Comparison of ENCODE assay signal across 1 cellular context in the genomic region with DNA sequence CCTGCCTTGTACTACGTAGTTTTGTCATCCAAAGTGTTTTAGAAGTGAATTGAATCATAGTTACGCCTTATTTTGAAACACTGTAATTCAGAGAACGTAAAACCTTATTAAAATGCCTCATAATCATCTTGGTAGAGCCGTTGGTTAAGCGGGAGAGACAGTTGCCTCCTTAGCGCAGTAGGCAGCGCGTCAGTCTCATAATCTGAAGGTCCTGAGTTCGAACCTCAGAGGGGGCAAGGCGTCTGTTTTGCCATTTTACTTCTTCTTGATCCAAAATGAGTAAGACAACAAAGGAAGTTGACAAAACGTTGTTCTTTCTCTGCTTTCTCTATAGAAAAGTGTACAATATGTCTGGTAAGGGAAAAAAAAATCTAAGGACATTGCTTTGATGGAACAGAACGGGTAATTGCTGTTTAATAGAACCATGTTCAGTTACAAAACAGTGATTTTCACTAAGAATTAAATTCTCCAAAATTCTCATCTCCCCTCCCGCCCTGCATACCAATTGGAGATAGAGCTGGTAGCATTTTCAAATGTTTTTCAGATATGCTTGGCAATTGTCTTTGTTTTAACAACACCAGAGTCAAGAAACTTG.
TF ChIP-seq lines count a peak whose summit lies in the region.

No MANE protein-coding gene starts in this region.

TF ChIP-seq in K562, 482 proteins besides CTCF, POLR2A, EP300 and RAD21 (continued from another document and continues in another):
- TF ChIP-seq, protein P1, sequence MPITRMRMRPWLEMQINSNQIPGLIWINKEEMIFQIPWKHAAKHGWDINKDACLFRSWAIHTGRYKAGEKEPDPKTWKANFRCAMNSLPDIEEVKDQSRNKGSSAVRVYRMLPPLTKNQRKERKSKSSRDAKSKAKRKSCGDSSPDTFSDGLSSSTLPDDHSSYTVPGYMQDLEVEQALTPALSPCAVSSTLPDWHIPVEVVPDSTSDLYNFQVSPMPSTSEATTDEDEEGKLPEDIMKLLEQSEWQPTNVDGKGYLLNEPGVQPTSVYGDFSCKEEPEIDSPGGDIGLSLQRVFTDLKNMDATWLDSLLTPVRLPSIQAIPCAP (CRISPR knock-in tag; IDR thresholded peaks at IDR 0.05; ENCODE audit: borderline replicate concordance), result no peak
- TF ChIP-seq CHD4 (IDR thresholded peaks at IDR 0.05; ENCODE audit: insufficient read depth, insufficient replicate concordance, low read depth, low read length, poor library complexity, severe bottlenecking) (peak; percentile 70), POLR3G (IDR thresholded peaks at IDR 0.05; ENCODE audit: extremely low read depth, insufficient read length, insufficient replicate concordance) (peak; percentile 96), ETV5 (CRISPR knock-in tag; IDR thresholded peaks at IDR 0.05; ENCODE audit: low read depth) (no peak), TCFL5 (CRISPR knock-in tag; conservative IDR thresholded peaks at IDR 0.05) (no peak), ZNF785 (CRISPR knock-in tag; IDR thresholded peaks at IDR 0.05) (no peak), RHOXF2B (CRISPR knock-in tag; conservative IDR thresholded peaks at IDR 0.05) (no peak), ZNF76 (CRISPR knock-in tag; IDR thresholded peaks at IDR 0.05; ENCODE audit: borderline replicate concordance) (no peak), ZNF384 (IDR thresholded peaks at IDR 0.05; ENCODE audit: low read depth, low read length) (0 out of 2 replicates have a peak, but pooled peaks have one; percentile 17), ZNF436 (CRISPR knock-in tag; IDR thresholded peaks at IDR 0.05) (no peak), HCFC1 (IDR thresholded peaks at IDR 0.05; ENCODE audit: low read depth, low read length) (no peak), NCOA2 (IDR thresholded peaks at IDR 0.05; ENCODE audit: partially characterized antibody in 2 of 2) (peak in 1 of 2 experiments; percentile 67), KDM1A (IDR thresholded peaks at IDR 0.05) (peak in 1 of 2 experiments; percentile 9; a peak in 2 of 4 replicates), MIER1 (IDR thresholded peaks at IDR 0.05; ENCODE audit: low read depth) (no peak), HEY1 (CRISPR knock-in tag; IDR thresholded peaks at IDR 0.05; ENCODE audit: borderline replicate concordance) (0 out of 2 replicates have a peak, but pooled peaks have one; percentile 8), ESRRB (CRISPR knock-in tag; IDR thresholded peaks at IDR 0.05; ENCODE audit: borderline replicate concordance) (no peak), ZNF780A (CRISPR knock-in tag; IDR thresholded peaks at IDR 0.05) (no peak), RFX7 (CRISPR knock-in tag; IDR thresholded peaks at IDR 0.05) (no peak), ZNF408 (CRISPR knock-in tag; IDR thresholded peaks at IDR 0.05; ENCODE audit: low read depth) (no peak), NBN (IDR thresholded peaks at IDR 0.05; ENCODE audit: low read depth) (0 out of 2 replicates have a peak, but pooled peaks have one; percentile 34), PHF21A (IDR thresholded peaks at IDR 0.05; ENCODE audit: borderline replicate concordance, low read depth) (peak; percentile 81; the same call in 1 of the 2 replicates), ZNF263 (CRISPR knock-in tag; IDR thresholded peaks at IDR 0.05; ENCODE audit: borderline replicate concordance) (peak; percentile 61; the same call in 1 of the 2 replicates), BDP1 (IDR thresholded peaks at IDR 0.05; ENCODE audit: insufficient read depth, insufficient read length) (peak; percentile 76), RCOR1 (IDR thresholded peaks at IDR 0.05; ENCODE audit: borderline replicate concordance in 1 of 2, low read depth in 2 of 2, low read length in 2 of 2) (peak in 1 of 2 experiments; percentile 64; a peak in 2 of 4 replicates), ELF2 (CRISPR knock-in tag; IDR thresholded peaks at IDR 0.05) (0 out of 2 replicates have a peak, but pooled peaks have one; percentile 43), CXXC5 (CRISPR knock-in tag; IDR thresholded peaks at IDR 0.05) (peak; percentile 75), HNRNPH1 (optimal IDR thresholded peaks at IDR 0.05; ENCODE audit: low read depth, low read length) (no peak), LCOR (CRISPR knock-in tag; IDR thresholded peaks at IDR 0.05) (peak; percentile 75), CCAR2 (IDR thresholded peaks at IDR 0.05; ENCODE audit: low read depth, low read length) (no peak), ESRRA (IDR thresholded peaks at IDR 0.05; ENCODE audit: borderline replicate concordance, low read depth) (peak; percentile 30; the same call in 1 of the 2 replicates), MAFK (IDR thresholded peaks at IDR 0.05; ENCODE audit: low read length) (peak; percentile 52; the same call in 1 of the 2 replicates), ATF1 (CRISPR knock-in tag; IDR thresholded peaks at IDR 0.05) (no peak), ATF1 (tag; IDR thresholded peaks at IDR 0.05) (peak; percentile 68), TEAD4 (IDR thresholded peaks at IDR 0.05; ENCODE audit: low read length) (peak; percentile 86), TEAD4 (CRISPR knock-in tag; IDR thresholded peaks at IDR 0.05; ENCODE audit: borderline replicate concordance) (no peak), ZNF124 (CRISPR knock-in tag; IDR thresholded peaks at IDR 0.05) (no peak), MAZ (CRISPR knock-in tag; conservative IDR thresholded peaks at IDR 0.05 in 1 of 2, IDR thresholded peaks at IDR 0.05 in 1 of 2) (peak in 1 of 2 experiments; percentile 74; a peak in 2 of 4 replicates), GATAD2A (IDR thresholded peaks at IDR 0.05) (0 out of 2 replicates have a peak, but pooled peaks have one; percentile 43), POLR2H (tag; IDR thresholded peaks at IDR 0.05; ENCODE audit: low read depth) (peak; percentile 99)
- TF ChIP-seq, protein P2, sequence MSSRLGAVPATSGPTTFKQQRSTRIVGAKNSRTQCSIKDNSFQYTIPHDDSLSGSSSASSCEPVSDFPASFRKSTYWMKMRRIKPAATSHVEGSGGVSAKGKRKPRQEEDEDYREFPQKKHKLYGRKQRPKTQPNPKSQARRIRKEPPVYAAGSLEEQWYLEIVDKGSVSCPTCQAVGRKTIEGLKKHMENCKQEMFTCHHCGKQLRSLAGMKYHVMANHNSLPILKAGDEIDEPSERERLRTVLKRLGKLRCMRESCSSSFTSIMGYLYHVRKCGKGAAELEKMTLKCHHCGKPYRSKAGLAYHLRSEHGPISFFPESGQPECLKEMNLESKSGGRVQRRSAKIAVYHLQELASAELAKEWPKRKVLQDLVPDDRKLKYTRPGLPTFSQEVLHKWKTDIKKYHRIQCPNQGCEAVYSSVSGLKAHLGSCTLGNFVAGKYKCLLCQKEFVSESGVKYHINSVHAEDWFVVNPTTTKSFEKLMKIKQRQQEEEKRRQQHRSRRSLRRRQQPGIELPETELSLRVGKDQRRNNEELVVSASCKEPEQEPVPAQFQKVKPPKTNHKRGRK (tag; IDR thresholded peaks at IDR 0.05), result no peak
- TF ChIP-seq, protein P3, sequence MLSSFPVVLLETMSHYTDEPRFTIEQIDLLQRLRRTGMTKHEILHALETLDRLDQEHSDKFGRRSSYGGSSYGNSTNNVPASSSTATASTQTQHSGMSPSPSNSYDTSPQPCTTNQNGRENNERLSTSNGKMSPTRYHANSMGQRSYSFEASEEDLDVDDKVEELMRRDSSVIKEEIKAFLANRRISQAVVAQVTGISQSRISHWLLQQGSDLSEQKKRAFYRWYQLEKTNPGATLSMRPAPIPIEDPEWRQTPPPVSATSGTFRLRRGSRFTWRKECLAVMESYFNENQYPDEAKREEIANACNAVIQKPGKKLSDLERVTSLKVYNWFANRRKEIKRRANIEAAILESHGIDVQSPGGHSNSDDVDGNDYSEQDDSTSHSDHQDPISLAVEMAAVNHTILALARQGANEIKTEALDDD (IDR thresholded peaks at IDR 0.05), result peak; percentile 36; the same call in 1 of the 2 replicates
- TF ChIP-seq, protein P4, sequence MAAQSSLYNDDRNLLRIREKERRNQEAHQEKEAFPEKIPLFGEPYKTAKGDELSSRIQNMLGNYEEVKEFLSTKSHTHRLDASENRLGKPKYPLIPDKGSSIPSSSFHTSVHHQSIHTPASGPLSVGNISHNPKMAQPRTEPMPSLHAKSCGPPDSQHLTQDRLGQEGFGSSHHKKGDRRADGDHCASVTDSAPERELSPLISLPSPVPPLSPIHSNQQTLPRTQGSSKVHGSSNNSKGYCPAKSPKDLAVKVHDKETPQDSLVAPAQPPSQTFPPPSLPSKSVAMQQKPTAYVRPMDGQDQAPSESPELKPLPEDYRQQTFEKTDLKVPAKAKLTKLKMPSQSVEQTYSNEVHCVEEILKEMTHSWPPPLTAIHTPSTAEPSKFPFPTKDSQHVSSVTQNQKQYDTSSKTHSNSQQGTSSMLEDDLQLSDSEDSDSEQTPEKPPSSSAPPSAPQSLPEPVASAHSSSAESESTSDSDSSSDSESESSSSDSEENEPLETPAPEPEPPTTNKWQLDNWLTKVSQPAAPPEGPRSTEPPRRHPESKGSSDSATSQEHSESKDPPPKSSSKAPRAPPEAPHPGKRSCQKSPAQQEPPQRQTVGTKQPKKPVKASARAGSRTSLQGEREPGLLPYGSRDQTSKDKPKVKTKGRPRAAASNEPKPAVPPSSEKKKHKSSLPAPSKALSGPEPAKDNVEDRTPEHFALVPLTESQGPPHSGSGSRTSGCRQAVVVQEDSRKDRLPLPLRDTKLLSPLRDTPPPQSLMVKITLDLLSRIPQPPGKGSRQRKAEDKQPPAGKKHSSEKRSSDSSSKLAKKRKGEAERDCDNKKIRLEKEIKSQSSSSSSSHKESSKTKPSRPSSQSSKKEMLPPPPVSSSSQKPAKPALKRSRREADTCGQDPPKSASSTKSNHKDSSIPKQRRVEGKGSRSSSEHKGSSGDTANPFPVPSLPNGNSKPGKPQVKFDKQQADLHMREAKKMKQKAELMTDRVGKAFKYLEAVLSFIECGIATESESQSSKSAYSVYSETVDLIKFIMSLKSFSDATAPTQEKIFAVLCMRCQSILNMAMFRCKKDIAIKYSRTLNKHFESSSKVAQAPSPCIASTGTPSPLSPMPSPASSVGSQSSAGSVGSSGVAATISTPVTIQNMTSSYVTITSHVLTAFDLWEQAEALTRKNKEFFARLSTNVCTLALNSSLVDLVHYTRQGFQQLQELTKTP (IDR thresholded peaks at IDR 0.05; ENCODE audit: low read depth in 1 of 2, partially characterized antibody in 2 of 2), result peak in 1 of 2 experiments; percentile 50
- TF ChIP-seq, protein P5, sequence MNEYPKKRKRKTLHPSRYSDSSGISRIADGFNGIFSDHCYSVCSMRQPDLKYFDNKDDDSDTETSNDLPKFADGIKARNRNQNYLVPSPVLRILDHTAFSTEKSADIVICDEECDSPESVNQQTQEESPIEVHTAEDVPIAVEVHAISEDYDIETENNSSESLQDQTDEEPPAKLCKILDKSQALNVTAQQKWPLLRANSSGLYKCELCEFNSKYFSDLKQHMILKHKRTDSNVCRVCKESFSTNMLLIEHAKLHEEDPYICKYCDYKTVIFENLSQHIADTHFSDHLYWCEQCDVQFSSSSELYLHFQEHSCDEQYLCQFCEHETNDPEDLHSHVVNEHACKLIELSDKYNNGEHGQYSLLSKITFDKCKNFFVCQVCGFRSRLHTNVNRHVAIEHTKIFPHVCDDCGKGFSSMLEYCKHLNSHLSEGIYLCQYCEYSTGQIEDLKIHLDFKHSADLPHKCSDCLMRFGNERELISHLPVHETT (CRISPR knock-in tag; conservative IDR thresholded peaks at IDR 0.05 in 1 of 2, IDR thresholded peaks at IDR 0.05 in 1 of 2), result peak in 1 of 2 experiments; percentile 28; a peak in 1 of 4 replicates
- TF ChIP-seq, protein P6, sequence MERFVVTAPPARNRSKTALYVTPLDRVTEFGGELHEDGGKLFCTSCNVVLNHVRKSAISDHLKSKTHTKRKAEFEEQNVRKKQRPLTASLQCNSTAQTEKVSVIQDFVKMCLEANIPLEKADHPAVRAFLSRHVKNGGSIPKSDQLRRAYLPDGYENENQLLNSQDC (CRISPR knock-in tag; IDR thresholded peaks at IDR 0.05), result 0 out of 2 replicates have a peak, but pooled peaks have one; percentile 5
- TF ChIP-seq, protein P7, sequence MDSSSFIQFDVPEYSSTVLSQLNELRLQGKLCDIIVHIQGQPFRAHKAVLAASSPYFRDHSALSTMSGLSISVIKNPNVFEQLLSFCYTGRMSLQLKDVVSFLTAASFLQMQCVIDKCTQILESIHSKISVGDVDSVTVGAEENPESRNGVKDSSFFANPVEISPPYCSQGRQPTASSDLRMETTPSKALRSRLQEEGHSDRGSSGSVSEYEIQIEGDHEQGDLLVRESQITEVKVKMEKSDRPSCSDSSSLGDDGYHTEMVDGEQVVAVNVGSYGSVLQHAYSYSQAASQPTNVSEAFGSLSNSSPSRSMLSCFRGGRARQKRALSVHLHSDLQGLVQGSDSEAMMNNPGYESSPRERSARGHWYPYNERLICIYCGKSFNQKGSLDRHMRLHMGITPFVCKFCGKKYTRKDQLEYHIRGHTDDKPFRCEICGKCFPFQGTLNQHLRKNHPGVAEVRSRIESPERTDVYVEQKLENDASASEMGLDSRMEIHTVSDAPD (CRISPR knock-in tag; IDR thresholded peaks at IDR 0.05), result no peak
- TF ChIP-seq, protein P8, sequence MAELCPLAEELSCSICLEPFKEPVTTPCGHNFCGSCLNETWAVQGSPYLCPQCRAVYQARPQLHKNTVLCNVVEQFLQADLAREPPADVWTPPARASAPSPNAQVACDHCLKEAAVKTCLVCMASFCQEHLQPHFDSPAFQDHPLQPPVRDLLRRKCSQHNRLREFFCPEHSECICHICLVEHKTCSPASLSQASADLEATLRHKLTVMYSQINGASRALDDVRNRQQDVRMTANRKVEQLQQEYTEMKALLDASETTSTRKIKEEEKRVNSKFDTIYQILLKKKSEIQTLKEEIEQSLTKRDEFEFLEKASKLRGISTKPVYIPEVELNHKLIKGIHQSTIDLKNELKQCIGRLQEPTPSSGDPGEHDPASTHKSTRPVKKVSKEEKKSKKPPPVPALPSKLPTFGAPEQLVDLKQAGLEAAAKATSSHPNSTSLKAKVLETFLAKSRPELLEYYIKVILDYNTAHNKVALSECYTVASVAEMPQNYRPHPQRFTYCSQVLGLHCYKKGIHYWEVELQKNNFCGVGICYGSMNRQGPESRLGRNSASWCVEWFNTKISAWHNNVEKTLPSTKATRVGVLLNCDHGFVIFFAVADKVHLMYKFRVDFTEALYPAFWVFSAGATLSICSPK (IDR thresholded peaks at IDR 0.05; ENCODE audit: borderline replicate concordance), result no peak
- TF ChIP-seq, protein P9, sequence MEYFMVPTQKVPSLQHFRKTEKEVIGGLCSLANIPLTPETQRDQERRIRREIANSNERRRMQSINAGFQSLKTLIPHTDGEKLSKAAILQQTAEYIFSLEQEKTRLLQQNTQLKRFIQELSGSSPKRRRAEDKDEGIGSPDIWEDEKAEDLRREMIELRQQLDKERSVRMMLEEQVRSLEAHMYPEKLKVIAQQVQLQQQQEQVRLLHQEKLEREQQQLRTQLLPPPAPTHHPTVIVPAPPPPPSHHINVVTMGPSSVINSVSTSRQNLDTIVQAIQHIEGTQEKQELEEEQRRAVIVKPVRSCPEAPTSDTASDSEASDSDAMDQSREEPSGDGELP (CRISPR knock-in tag; IDR thresholded peaks at IDR 0.05; ENCODE audit: borderline replicate concordance), result no peak; the same call in 1 of the 2 replicates
